ENCODE assay signal across 1 cellular context in genomic region chr13:30845297-30846214, GRCh38.
TF ChIP-seq lines count a peak whose summit lies in the region.

No MANE protein-coding gene starts in this region.

TF ChIP-seq in HepG2, 621 proteins besides CTCF, POLR2A, EP300 and RAD21 (continued from another document and continues in another):
- TF ChIP-seq ZNF484 (CRISPR knock-in tag; IDR thresholded peaks at IDR 0.05; ENCODE audit: borderline replicate concordance, low read depth) (no peak), ZNF749 (CRISPR knock-in tag; IDR thresholded peaks at IDR 0.05; ENCODE audit: borderline replicate concordance) (no peak), RAD51 (IDR thresholded peaks at IDR 0.05; ENCODE audit: borderline replicate concordance) (no peak), ZBTB46 (CRISPR knock-in tag; IDR thresholded peaks at IDR 0.05; ENCODE audit: borderline replicate concordance) (no peak), ZNF234 (CRISPR knock-in tag; conservative IDR thresholded peaks at IDR 0.05) (no peak), SMAD1 (CRISPR knock-in tag; IDR thresholded peaks at IDR 0.05; ENCODE audit: borderline replicate concordance, low read depth) (no peak), PAF1 (CRISPR knock-in tag; IDR thresholded peaks at IDR 0.05) (no peak), ZBTB8A (CRISPR knock-in tag; IDR thresholded peaks at IDR 0.05; ENCODE audit: borderline replicate concordance, low read depth) (no peak), DMAP1 (CRISPR knock-in tag; IDR thresholded peaks at IDR 0.05) (no peak), MAX (IDR thresholded peaks at IDR 0.05) (peak; percentile 75), ZNF431 (CRISPR knock-in tag; IDR thresholded peaks at IDR 0.05; ENCODE audit: borderline replicate concordance, low read depth) (no peak; the same call in 1 of the 2 replicates), NCOA2 (CRISPR knock-in tag; IDR thresholded peaks at IDR 0.05) (peak; percentile 59), RFXAP (CRISPR knock-in tag; IDR thresholded peaks at IDR 0.05; ENCODE audit: borderline replicate concordance) (peak; percentile 44; the same call in 1 of the 2 replicates), SP4 (CRISPR knock-in tag; IDR thresholded peaks at IDR 0.05) (no peak), TBP (CRISPR knock-in tag; IDR thresholded peaks at IDR 0.05) (0 out of 2 replicates have a peak, but pooled peaks have one; percentile 17), MTA3 (CRISPR knock-in tag; IDR thresholded peaks at IDR 0.05) (no peak), MAFF (IDR thresholded peaks at IDR 0.05; ENCODE audit: low read depth, low read length) (no peak), ZNF253 (CRISPR knock-in tag; IDR thresholded peaks at IDR 0.05; ENCODE audit: borderline replicate concordance) (no peak), ZNF296 (CRISPR knock-in tag; conservative IDR thresholded peaks at IDR 0.05) (no peak), TMF1 (CRISPR knock-in tag; IDR thresholded peaks at IDR 0.05; ENCODE audit: low read depth) (no peak), MED13 (CRISPR knock-in tag; IDR thresholded peaks at IDR 0.05) (no peak), ZNF615 (CRISPR knock-in tag; IDR thresholded peaks at IDR 0.05; ENCODE audit: borderline replicate concordance) (no peak), ZNF446 (CRISPR knock-in tag; IDR thresholded peaks at IDR 0.05) (no peak), CBX5 (CRISPR knock-in tag; IDR thresholded peaks at IDR 0.05; ENCODE audit: borderline replicate concordance) (no peak; the same call in 1 of the 2 replicates), WIZ (CRISPR knock-in tag; IDR thresholded peaks at IDR 0.05) (no peak), SP140L (CRISPR knock-in tag; IDR thresholded peaks at IDR 0.05; ENCODE audit: borderline replicate concordance) (no peak), KDM1A (CRISPR knock-in tag; IDR thresholded peaks at IDR 0.05) (no peak), KDM3A (CRISPR knock-in tag; IDR thresholded peaks at IDR 0.05; ENCODE audit: low read depth) (no peak), ZNF839 (CRISPR knock-in tag; IDR thresholded peaks at IDR 0.05; ENCODE audit: borderline replicate concordance) (no peak), ZNF766 (CRISPR knock-in tag; IDR thresholded peaks at IDR 0.05; ENCODE audit: borderline replicate concordance) (no peak), RORA (CRISPR knock-in tag; IDR thresholded peaks at IDR 0.05) (no peak), PHF8 (CRISPR knock-in tag; IDR thresholded peaks at IDR 0.05) (no peak), THAP11 (CRISPR knock-in tag; IDR thresholded peaks at IDR 0.05) (peak; percentile 44; the same call in 1 of the 2 replicates), IRX3 (CRISPR knock-in tag; IDR thresholded peaks at IDR 0.05; ENCODE audit: borderline replicate concordance, low read depth) (no peak), PAWR (CRISPR knock-in tag; IDR thresholded peaks at IDR 0.05; ENCODE audit: borderline replicate concordance) (no peak), ZNF232 (CRISPR knock-in tag; IDR thresholded peaks at IDR 0.05; ENCODE audit: borderline replicate concordance) (peak; percentile 66; the same call in 1 of the 2 replicates), TBL1XR1 (IDR thresholded peaks at IDR 0.05; ENCODE audit: borderline replicate concordance, low read length, partially characterized antibody) (no peak), ZNF616 (CRISPR knock-in tag; IDR thresholded peaks at IDR 0.05; ENCODE audit: low read depth) (no peak), ZNF343 (CRISPR knock-in tag; IDR thresholded peaks at IDR 0.05) (no peak), ZBTB7A (CRISPR knock-in tag; IDR thresholded peaks at IDR 0.05) (peak; percentile 73; the same call in 1 of the 2 replicates), NCOA1 (CRISPR knock-in tag; IDR thresholded peaks at IDR 0.05) (no peak), MLX (CRISPR knock-in tag; IDR thresholded peaks at IDR 0.05) (peak; percentile 83), CHD4 (IDR thresholded peaks at IDR 0.05; ENCODE audit: borderline replicate concordance, low read length) (no peak), ZNF230 (CRISPR knock-in tag; IDR thresholded peaks at IDR 0.05) (no peak), EEA1 (CRISPR knock-in tag; IDR thresholded peaks at IDR 0.05; ENCODE audit: borderline replicate concordance) (no peak), MYNN (CRISPR knock-in tag; IDR thresholded peaks at IDR 0.05; ENCODE audit: low read depth) (no peak), ZNF572 (CRISPR knock-in tag; IDR thresholded peaks at IDR 0.05) (no peak), MAFK (conservative IDR thresholded peaks at IDR 0.05 in 1 of 2, IDR thresholded peaks at IDR 0.05 in 1 of 2; ENCODE audit: low read length in 2 of 2) (no peak)
- TF ChIP-seq, protein P1, sequence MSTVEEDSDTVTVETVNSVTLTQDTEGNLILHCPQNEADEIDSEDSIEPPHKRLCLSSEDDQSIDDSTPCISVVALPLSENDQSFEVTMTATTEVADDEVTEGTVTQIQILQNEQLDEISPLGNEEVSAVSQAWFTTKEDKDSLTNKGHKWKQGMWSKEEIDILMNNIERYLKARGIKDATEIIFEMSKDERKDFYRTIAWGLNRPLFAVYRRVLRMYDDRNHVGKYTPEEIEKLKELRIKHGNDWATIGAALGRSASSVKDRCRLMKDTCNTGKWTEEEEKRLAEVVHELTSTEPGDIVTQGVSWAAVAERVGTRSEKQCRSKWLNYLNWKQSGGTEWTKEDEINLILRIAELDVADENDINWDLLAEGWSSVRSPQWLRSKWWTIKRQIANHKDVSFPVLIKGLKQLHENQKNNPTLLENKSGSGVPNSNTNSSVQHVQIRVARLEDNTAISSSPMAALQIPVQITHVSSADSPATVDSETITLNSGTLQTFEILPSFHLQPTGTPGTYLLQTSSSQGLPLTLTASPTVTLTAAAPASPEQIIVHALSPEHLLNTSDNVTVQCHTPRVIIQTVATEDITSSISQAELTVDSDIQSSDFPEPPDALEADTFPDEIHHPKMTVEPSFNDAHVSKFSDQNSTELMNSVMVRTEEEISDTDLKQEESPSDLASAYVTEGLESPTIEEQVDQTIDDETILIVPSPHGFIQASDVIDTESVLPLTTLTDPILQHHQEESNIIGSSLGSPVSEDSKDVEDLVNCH (CRISPR knock-in tag; IDR thresholded peaks at IDR 0.05) = no peak
- TF ChIP-seq, protein P2, sequence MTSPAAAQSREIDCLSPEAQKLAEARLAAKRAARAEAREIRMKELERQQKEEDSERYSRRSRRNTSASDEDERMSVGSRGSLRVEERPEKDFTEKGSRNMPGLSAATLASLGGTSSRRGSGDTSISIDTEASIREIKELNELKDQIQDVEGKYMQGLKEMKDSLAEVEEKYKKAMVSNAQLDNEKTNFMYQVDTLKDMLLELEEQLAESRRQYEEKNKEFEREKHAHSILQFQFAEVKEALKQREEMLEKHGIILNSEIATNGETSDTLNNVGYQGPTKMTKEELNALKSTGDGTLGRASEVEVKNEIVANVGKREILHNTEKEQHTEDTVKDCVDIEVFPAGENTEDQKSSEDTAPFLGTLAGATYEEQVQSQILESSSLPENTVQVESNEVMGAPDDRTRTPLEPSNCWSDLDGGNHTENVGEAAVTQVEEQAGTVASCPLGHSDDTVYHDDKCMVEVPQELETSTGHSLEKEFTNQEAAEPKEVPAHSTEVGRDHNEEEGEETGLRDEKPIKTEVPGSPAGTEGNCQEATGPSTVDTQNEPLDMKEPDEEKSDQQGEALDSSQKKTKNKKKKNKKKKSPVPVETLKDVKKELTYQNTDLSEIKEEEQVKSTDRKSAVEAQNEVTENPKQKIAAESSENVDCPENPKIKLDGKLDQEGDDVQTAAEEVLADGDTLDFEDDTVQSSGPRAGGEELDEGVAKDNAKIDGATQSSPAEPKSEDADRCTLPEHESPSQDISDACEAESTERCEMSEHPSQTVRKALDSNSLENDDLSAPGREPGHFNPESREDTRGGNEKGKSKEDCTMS (CRISPR knock-in tag; conservative IDR thresholded peaks at IDR 0.05) = no peak
- TF ChIP-seq, protein P3, sequence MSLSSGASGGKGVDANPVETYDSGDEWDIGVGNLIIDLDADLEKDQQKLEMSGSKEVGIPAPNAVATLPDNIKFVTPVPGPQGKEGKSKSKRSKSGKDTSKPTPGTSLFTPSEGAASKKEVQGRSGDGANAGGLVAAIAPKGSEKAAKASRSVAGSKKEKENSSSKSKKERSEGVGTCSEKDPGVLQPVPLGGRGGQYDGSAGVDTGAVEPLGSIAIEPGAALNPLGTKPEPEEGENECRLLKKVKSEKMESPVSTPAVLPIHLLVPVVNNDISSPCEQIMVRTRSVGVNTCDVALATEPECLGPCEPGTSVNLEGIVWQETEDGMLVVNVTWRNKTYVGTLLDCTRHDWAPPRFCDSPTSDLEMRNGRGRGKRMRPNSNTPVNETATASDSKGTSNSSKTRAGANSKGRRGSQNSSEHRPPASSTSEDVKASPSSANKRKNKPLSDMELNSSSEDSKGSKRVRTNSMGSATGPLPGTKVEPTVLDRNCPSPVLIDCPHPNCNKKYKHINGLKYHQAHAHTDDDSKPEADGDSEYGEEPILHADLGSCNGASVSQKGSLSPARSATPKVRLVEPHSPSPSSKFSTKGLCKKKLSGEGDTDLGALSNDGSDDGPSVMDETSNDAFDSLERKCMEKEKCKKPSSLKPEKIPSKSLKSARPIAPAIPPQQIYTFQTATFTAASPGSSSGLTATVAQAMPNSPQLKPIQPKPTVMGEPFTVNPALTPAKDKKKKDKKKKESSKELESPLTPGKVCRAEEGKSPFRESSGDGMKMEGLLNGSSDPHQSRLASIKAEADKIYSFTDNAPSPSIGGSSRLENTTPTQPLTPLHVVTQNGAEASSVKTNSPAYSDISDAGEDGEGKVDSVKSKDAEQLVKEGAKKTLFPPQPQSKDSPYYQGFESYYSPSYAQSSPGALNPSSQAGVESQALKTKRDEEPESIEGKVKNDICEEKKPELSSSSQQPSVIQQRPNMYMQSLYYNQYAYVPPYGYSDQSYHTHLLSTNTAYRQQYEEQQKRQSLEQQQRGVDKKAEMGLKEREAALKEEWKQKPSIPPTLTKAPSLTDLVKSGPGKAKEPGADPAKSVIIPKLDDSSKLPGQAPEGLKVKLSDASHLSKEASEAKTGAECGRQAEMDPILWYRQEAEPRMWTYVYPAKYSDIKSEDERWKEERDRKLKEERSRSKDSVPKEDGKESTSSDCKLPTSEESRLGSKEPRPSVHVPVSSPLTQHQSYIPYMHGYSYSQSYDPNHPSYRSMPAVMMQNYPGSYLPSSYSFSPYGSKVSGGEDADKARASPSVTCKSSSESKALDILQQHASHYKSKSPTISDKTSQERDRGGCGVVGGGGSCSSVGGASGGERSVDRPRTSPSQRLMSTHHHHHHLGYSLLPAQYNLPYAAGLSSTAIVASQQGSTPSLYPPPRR (CRISPR knock-in tag; IDR thresholded peaks at IDR 0.05; ENCODE audit: borderline replicate concordance) = peak; percentile 92
- TF ChIP-seq, protein P4, sequence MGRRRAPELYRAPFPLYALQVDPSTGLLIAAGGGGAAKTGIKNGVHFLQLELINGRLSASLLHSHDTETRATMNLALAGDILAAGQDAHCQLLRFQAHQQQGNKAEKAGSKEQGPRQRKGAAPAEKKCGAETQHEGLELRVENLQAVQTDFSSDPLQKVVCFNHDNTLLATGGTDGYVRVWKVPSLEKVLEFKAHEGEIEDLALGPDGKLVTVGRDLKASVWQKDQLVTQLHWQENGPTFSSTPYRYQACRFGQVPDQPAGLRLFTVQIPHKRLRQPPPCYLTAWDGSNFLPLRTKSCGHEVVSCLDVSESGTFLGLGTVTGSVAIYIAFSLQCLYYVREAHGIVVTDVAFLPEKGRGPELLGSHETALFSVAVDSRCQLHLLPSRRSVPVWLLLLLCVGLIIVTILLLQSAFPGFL (CRISPR knock-in tag; IDR thresholded peaks at IDR 0.05) = no peak
- TF ChIP-seq, protein P5, sequence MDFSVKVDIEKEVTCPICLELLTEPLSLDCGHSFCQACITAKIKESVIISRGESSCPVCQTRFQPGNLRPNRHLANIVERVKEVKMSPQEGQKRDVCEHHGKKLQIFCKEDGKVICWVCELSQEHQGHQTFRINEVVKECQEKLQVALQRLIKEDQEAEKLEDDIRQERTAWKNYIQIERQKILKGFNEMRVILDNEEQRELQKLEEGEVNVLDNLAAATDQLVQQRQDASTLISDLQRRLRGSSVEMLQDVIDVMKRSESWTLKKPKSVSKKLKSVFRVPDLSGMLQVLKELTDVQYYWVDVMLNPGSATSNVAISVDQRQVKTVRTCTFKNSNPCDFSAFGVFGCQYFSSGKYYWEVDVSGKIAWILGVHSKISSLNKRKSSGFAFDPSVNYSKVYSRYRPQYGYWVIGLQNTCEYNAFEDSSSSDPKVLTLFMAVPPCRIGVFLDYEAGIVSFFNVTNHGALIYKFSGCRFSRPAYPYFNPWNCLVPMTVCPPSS (IDR thresholded peaks at IDR 0.05) = no peak
- TF ChIP-seq, protein P6, sequence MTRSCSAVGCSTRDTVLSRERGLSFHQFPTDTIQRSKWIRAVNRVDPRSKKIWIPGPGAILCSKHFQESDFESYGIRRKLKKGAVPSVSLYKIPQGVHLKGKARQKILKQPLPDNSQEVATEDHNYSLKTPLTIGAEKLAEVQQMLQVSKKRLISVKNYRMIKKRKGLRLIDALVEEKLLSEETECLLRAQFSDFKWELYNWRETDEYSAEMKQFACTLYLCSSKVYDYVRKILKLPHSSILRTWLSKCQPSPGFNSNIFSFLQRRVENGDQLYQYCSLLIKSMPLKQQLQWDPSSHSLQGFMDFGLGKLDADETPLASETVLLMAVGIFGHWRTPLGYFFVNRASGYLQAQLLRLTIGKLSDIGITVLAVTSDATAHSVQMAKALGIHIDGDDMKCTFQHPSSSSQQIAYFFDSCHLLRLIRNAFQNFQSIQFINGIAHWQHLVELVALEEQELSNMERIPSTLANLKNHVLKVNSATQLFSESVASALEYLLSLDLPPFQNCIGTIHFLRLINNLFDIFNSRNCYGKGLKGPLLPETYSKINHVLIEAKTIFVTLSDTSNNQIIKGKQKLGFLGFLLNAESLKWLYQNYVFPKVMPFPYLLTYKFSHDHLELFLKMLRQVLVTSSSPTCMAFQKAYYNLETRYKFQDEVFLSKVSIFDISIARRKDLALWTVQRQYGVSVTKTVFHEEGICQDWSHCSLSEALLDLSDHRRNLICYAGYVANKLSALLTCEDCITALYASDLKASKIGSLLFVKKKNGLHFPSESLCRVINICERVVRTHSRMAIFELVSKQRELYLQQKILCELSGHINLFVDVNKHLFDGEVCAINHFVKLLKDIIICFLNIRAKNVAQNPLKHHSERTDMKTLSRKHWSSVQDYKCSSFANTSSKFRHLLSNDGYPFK (CRISPR knock-in tag; IDR thresholded peaks at IDR 0.05; ENCODE audit: borderline replicate concordance) = peak; percentile 36; the same call in 1 of the 2 replicates
